ENCODE assay signal across 21 cellular contexts in genomic region chr2:60309941-60310680, GRCh38.
"Had no signal": no experiment of that assay in that cellular context is flagged by ENCODE, and none has a peak within 500 bp of the region (broad histone marks: within the 10 kb centered on the region; RNA-seq: fewer than 3 reads in every experiment).

No MANE protein-coding gene starts in this region.

- H3K27ac ChIP-seq: ascending aorta, breast epithelium, hepatocyte, left ventricle myocardium inferior, skin epidermis, transverse colon had no signal

- H3K9me3 Mint-ChIP-seq: activated naive CD4-positive, alpha-beta T cell treated with anti-CD3 and anti-CD28 coated beads for 36 hours; activated naive CD8-positive, alpha-beta T cell treated with anti-CD3 and anti-CD28 coated beads, Interleukin-2, amount 50 U/mL, for 24 hours; activated T-helper 1 cell treated with anti-CD3 and anti-CD28 coated beads, Interleukin-12 subunit alpha, Interleukin-12 subunit beta, Interleukin-2, Interleukin-4 antibody, amounts not matched to agents 30 ng/mL and 10 ng/mL and 1 ng/mL, durations not matched to agents 14 hours and 24 hours and 36 hours; naive thymus-derived CD8-positive, alpha-beta T cell; T-helper 2 cell treated with Interferon-gamma antibody and Interleukin-4, amounts not matched to agents 5 μg/mL and 100 μg/mL, for 36 hours had no signal

- H3K36me3 ChIP-seq: ascending aorta, breast epithelium, left ventricle myocardium inferior, transverse colon had no signal

- H3K27ac Mint-ChIP-seq: activated naive CD4-positive, alpha-beta T cell treated with anti-CD3 and anti-CD28 coated beads for 36 hours; activated naive CD8-positive, alpha-beta T cell treated with anti-CD3 and anti-CD28 coated beads, Interleukin-2, amount 50 U/mL, for 24 hours; activated T-helper 1 cell treated with anti-CD3 and anti-CD28 coated beads, Interleukin-12 subunit alpha, Interleukin-12 subunit beta, Interleukin-2, Interleukin-4 antibody, amounts not matched to agents 30 ng/mL and 10 ng/mL and 1 ng/mL, durations not matched to agents 14 hours and 24 hours and 36 hours; naive thymus-derived CD8-positive, alpha-beta T cell; progenitor cell of endocrine pancreas; T-helper 2 cell treated with Interferon-gamma antibody and Interleukin-4, amounts not matched to agents 5 μg/mL and 100 μg/mL, for 36 hours had no signal

- H3K4me1 ChIP-seq: ascending aorta, breast epithelium, left ventricle myocardium inferior had no signal

- H3K36me3 Mint-ChIP-seq: naive thymus-derived CD8-positive, alpha-beta T cell had no signal

- H3K9me3 ChIP-seq: ascending aorta, breast epithelium, left ventricle myocardium inferior, transverse colon had no signal

- H3K4me3 Mint-ChIP-seq: activated naive CD4-positive, alpha-beta T cell treated with anti-CD3 and anti-CD28 coated beads for 36 hours; activated naive CD8-positive, alpha-beta T cell treated with anti-CD3 and anti-CD28 coated beads, Interleukin-2, amount 50 U/mL, for 24 hours; activated T-helper 1 cell treated with anti-CD3 and anti-CD28 coated beads, Interleukin-12 subunit alpha, Interleukin-12 subunit beta, Interleukin-2, Interleukin-4 antibody, amounts not matched to agents 30 ng/mL and 10 ng/mL and 1 ng/mL, durations not matched to agents 14 hours and 24 hours and 36 hours; naive thymus-derived CD8-positive, alpha-beta T cell; T-helper 2 cell treated with Interferon-gamma antibody and Interleukin-4, amounts not matched to agents 5 μg/mL and 100 μg/mL, for 36 hours had no signal

- H3K4me3 ChIP-seq: ascending aorta, breast epithelium, hepatocyte, left ventricle myocardium inferior, skin epidermis, transverse colon had no signal

- DNase-seq: activated CD4-positive, alpha-beta T cell treated with anti-CD3 and anti-CD28 coated beads, Interleukin-2, amount 50 U/mL, for 1 hour; activated CD8-positive, alpha-beta memory T cell treated with anti-CD3 and anti-CD28 coated beads for 24 hours; activated naive CD4-positive, alpha-beta T cell treated with anti-CD3 and anti-CD28 coated beads for 36 hours; activated naive CD8-positive, alpha-beta T cell treated with anti-CD3 and anti-CD28 coated beads, Interleukin-2, amount 50 U/mL, for 24 hours; cerebellar nuclear complex; kidney; left ventricle myocardium inferior; naive thymus-derived CD8-positive, alpha-beta T cell; nucleus accumbens; right cardiac atrium; stimulated activated CD4-positive, alpha-beta T cell treated with anti-CD3 and anti-CD28 coated beads, Interleukin-4, amount 100 ng/mL, for 24 hours; stimulated activated naive CD8-positive, alpha-beta T cell treated with anti-CD3 and anti-CD28 coated beads, Interleukin-15, Interleukin-2, amounts not matched to agents 100 U/mL and 50 U/mL, for 24 hours; transverse colon had no signal

- ATAC-seq: activated CD4-positive, CD25-positive, alpha-beta regulatory T cell treated with anti-CD3 and anti-CD28 coated beads, Interleukin-2, amount 50 U/mL, for 24 hours; activated naive CD8-positive, alpha-beta T cell treated with anti-CD3 and anti-CD28 coated beads, Interleukin-2, amount 50 U/mL, for 24 hours; naive thymus-derived CD8-positive, alpha-beta T cell; right cardiac atrium; stimulated activated naive CD8-positive, alpha-beta T cell treated with anti-CD3 and anti-CD28 coated beads, Interleukin-15, Interleukin-2, amounts not matched to agents 100 U/mL and 50 U/mL, for 24 hours had no signal
